In the genomic region with DNA sequence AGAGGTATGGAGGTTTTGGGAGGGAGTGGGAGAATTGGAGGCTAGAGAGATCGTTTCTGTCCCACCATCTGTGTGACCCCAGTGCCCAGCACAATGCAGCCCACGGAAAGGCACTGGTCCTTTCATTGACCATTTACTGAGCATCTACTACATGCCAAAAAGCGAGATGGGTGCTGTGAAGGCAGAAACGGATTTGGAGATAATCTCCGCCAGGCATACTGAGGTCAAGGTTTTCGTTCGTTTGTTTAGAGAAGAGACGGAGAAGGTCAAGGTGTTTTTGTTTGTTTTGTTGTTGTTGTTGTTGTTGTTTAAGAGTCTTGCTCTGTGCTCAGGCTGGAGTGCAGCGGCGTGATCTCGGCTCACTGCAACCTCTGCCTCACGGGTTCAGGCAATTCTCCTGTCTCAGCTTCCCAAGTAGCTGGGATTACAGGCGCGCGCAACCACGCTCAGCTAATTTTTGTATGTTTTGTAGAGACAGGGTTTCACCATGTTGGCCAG, we compare ENCODE assay signal across 8 cellular contexts. TPM values are rescaled to one million over a fixed set of nuclear protein-coding genes. Genes with fewer than 3 reads are reported as not detected.
DNase-seq lines count a peak whose midpoint lies in the region; ATAC-seq and TF ChIP-seq lines count a peak whose summit lies in the region.

No MANE protein-coding gene starts in this region.

- H3K9me3 Mint-ChIP-seq in nephron progenitor cell = peaks cover 5% of the 10 kb centered on the region

- H3K4me3 Mint-ChIP-seq in nephron progenitor cell = peak overlapping the region; percentile 96

- H4K20me1 ChIP-seq in MM.1S (ENCODE audit: insufficient read depth, low read length) = no peaks in the 10 kb centered on the region

- H3K27me3 ChIP-seq in BJ (ENCODE audit: control insufficient read depth, insufficient read depth, low read length) (no peaks in the 10 kb centered on the region), MM.1S (replicated peaks; ENCODE audit: insufficient read depth, low read length) (no peaks in the 10 kb centered on the region), ectodermal cell (ENCODE audit: control insufficient read depth, insufficient read depth, low read length, poor library complexity, severe bottlenecking) (peaks cover 12% of the 10 kb centered on the region)

- H3K79me2 ChIP-seq in MM.1S (ENCODE audit: low read length) = peaks cover 44% of the 10 kb centered on the region

- DNase-seq in BJ (ENCODE audit: low read depth) (no peak), MM.1S (no peak), nephron progenitor cell (no peak), amniotic stem cell (lab: John Stamatoyannopoulos, UW) (no peak), HCEC 1CT (no peak)
- no peak for DNase-seq in activated effector memory CD4-positive, alpha-beta T cell treated with Interleukin-2 at 50 U/mL for 16 hours

- peak overlapping the region; percentile 85 for H2AFZ ChIP-seq in MM.1S (ENCODE audit: low read length)

- peak overlapping the region; percentile 64; the same call in 1 of the 2 replicates for H3K4me2 ChIP-seq in MM.1S (ENCODE audit: low read depth, low read length)

- peaks cover 15% of the 10 kb centered on the region for H3F3A ChIP-seq in MM.1S (ENCODE audit: insufficient read depth, low read length)

- CTCF ChIA-PET in BJ (lab: Yijun Ruan, JAX) = interaction anchor here (1.1 to 1.7 kb wide), 2 partner anchors 15 to 22 kb away, joined by 3 to 5 read pairs; no protein-coding TSS in a partner anchor

- no peaks in the 10 kb centered on the region for H3K9me2 ChIP-seq in MM.1S (replicated peaks; ENCODE audit: insufficient read depth, low read length)

- H3K27me3 Mint-ChIP-seq in nephron progenitor cell (ENCODE audit: low read depth, poor library complexity) = peaks cover 38% of the 10 kb centered on the region

- H3K27ac ChIP-seq in MM.1S (ENCODE audit: low read length) (peak overlapping the region; percentile 90; the same call in 1 of the 2 replicates), ectodermal cell (ENCODE audit: insufficient read depth, low read depth, low read length, poor library complexity, severe bottlenecking) (no peak overlapping the region)

- no peak for ATAC-seq in GM18907 (IDR thresholded peaks at IDR 0.05; ENCODE audit: unreplicated experiment)

- WGBS in ectodermal cell, 2 experiments = 88 to 89% methylated on average over 16 of the region's 16 CpGs

- POLR2A ChIA-PET in BJ (lab: Charles Lee) = interaction anchor here (0.9 kb wide), 1 partner anchor 11 kb away, joined by 5 read pairs; no protein-coding TSS in a partner anchor

- H3K4me3 ChIP-seq in BJ (ENCODE audit: low read depth, low read length) (peak overlapping the region; percentile 91), MM.1S (ENCODE audit: low read length) (peak overlapping the region; percentile 88), ectodermal cell (ENCODE audit: insufficient read depth, low read depth, low read length) (peak overlapping the region; percentile 88)

- H3K9me3 ChIP-seq in MM.1S (replicated peaks; ENCODE audit: insufficient read depth, low read length) = no peaks in the 10 kb centered on the region
- H3K9me3 ChIP-seq in ectodermal cell (ENCODE audit: control insufficient read depth, low read length) = no peaks in the 10 kb centered on the region

- H3K36me3 ChIP-seq in BJ (ENCODE audit: control insufficient read depth, insufficient read depth, low read length) (0 out of 2 replicates have a peak, but pooled peaks cover 2% of the 10 kb centered on the region), MM.1S (replicated peaks; ENCODE audit: insufficient read depth, low read length) (no peaks in the 10 kb centered on the region; the same call in 1 of the 2 replicates), ectodermal cell (ENCODE audit: control insufficient read depth, insufficient read depth, low read length) (no peaks in the 10 kb centered on the region)

- H3K4me1 Mint-ChIP-seq in nephron progenitor cell = peaks cover 38% of the 10 kb centered on the region

- no peak overlapping the region for H3K27ac Mint-ChIP-seq in nephron progenitor cell

- no peaks in the 10 kb centered on the region for H3K36me3 Mint-ChIP-seq in nephron progenitor cell (ENCODE audit: low read depth)

- TF ChIP-seq CTCF in BJ (IDR thresholded peaks at IDR 0.05; ENCODE audit: insufficient read depth, low read depth, low read length) (no peak), MM.1S (IDR thresholded peaks at IDR 0.05; ENCODE audit: low read length) (no peak), nephron progenitor cell (IDR thresholded peaks at IDR 0.05) (no peak)

- H3K4me1 ChIP-seq in MM.1S (ENCODE audit: low read length) (peaks cover 9% of the 10 kb centered on the region; the same call in 1 of the 2 replicates), ectodermal cell (ENCODE audit: control insufficient read depth, insufficient read depth, low read length) (peaks cover 11% of the 10 kb centered on the region)

- peak overlapping the region; percentile 92; the same call in 1 of the 2 replicates for H3K9ac ChIP-seq in MM.1S (ENCODE audit: low read length)

RNA-seq across cellular contexts. Expression of a gene that starts 0.6 kb away (rescaled TPM):
- polyA plus RNA-seq in BJ (2011; rRNA removed) = 4.6 and 9.6 TPM in 2 replicates
- polyA minus RNA-seq in BJ (2011; rRNA and poly(A)+ RNA removed) = 4.0 and 4.3 TPM in 2 replicates
- polyA plus RNA-seq in ectodermal cell (2013, experiment 1 of 4) = 16.0 TPM
- 15.9 TPM for polyA plus RNA-seq in ectodermal cell (2013, experiment 2 of 4)
- 8.1 TPM for polyA plus RNA-seq in ectodermal cell (2013, experiment 3 of 4)
- 9.4 TPM for polyA plus RNA-seq in ectodermal cell (2013, experiment 4 of 4)

RNA-seq across cellular contexts. Expression of a gene that starts 56.2 kb away (rescaled TPM):
- 4.2 and 5.5 TPM in 2 replicates for polyA plus RNA-seq in BJ (2011; rRNA removed)
- 6.6 and 8.5 TPM in 2 replicates for polyA minus RNA-seq in BJ (2011; rRNA and poly(A)+ RNA removed)
- polyA plus RNA-seq in ectodermal cell (2013, experiment 1 of 4) = 16.3 TPM
- 18.6 TPM for polyA plus RNA-seq in ectodermal cell (2013, experiment 2 of 4)
- polyA plus RNA-seq in ectodermal cell (2013, experiment 3 of 4) = 12.0 TPM
- polyA plus RNA-seq in ectodermal cell (2013, experiment 4 of 4) = 12.5 TPM
